Comparison of ENCODE assay signal across 18 cellular contexts in genomic region chr6:109477184-109477583, GRCh38. TPM values are rescaled to one million over a fixed set of nuclear protein-coding genes. Genes with fewer than 3 reads are reported as not detected.
DNase-seq lines count a peak whose midpoint lies in the region; ATAC-seq and TF ChIP-seq lines count a peak whose summit lies in the region.
"Had no signal": no experiment of that assay in that cellular context is flagged by ENCODE, and none has a peak within 500 bp of the region (broad histone marks: within the 10 kb centered on the region; RNA-seq: fewer than 3 reads in every experiment).

No MANE protein-coding gene starts in this region.

- H3K4me1 ChIP-seq in BLaER1 treated with 17β-estradiol and CSF1 and Interleukin-3, amounts not matched to agents 10 nM and 100 nM = peaks cover 67 to 80% (median 73%) of the 10 kb centered on the region in 10 experiments
- peaks cover 58% of the 10 kb centered on the region for H3K4me1 ChIP-seq in DND-41 (ENCODE audit: insufficient read depth, low read length)
- peaks cover 15% of the 10 kb centered on the region for H3K4me1 ChIP-seq in iPS-15b (ENCODE audit: control insufficient read depth, insufficient read depth, low read length)

- intact Hi-C loops in activated CD4-positive, alpha-beta memory T cell treated with anti-CD3 and anti-CD28 coated beads for 36 hours (cut with micrococcal nuclease) = no loop called here

- no peaks in the 10 kb centered on the region for H3K9me3 Mint-ChIP-seq in activated CD4-positive, alpha-beta memory T cell treated with anti-CD3 and anti-CD28 coated beads for 36 hours

- no peak for TF ChIP-seq CTCF in DND-41 (IDR thresholded peaks at IDR 0.05; ENCODE audit: borderline replicate concordance, extremely low read depth, low read length, poor library complexity, severe bottlenecking)

- H3K4me1 Mint-ChIP-seq in activated CD4-positive, alpha-beta memory T cell treated with anti-CD3 and anti-CD28 coated beads for 36 hours (ENCODE audit: low read depth) = peaks cover 84% of the 10 kb centered on the region

- H4K20me1 ChIP-seq in BLaER1 treated with 17β-estradiol and CSF1 and Interleukin-3, amounts not matched to agents 10 nM and 100 nM = peaks cover 27 to 99% (median 89%) of the 10 kb centered on the region in 11 experiments; a peak in 21 of 22 replicates
- peaks cover 45% of the 10 kb centered on the region for H4K20me1 ChIP-seq in DND-41 (ENCODE audit: insufficient read depth, low read length)

- H3K9ac ChIP-seq in BLaER1 treated with 17β-estradiol and CSF1 and Interleukin-3, amounts not matched to agents 10 nM and 100 nM = peak overlapping the region in 2 of 11 experiments; percentile 20 to 49; a peak in 2 of 22 replicates
- no peak overlapping the region; the same call in 1 of the 2 replicates for H3K9ac ChIP-seq in DND-41 (ENCODE audit: low read depth, low read length)
- no peak overlapping the region for H3K9ac ChIP-seq in iPS-15b (ENCODE audit: low read depth, low read length)

- H3K27me3 Mint-ChIP-seq in activated CD4-positive, alpha-beta memory T cell treated with anti-CD3 and anti-CD28 coated beads for 36 hours = no peaks in the 10 kb centered on the region

- CTCF ChIA-PET in activated CD4-positive, alpha-beta memory T cell treated with anti-CD3 and anti-CD28 coated beads for 36 hours (lab: Charles Lee) = no interaction called here

- peak overlapping the region; percentile 76 for H3K4me3 Mint-ChIP-seq in activated CD4-positive, alpha-beta memory T cell treated with anti-CD3 and anti-CD28 coated beads for 36 hours

- in situ Hi-C loops in KBM-7 (cut with MboI; ENCODE audit: low pct_unique_long_range_greater_than_20kb, low sequenced_read_pairs) = no loop called here

- peak overlapping the region; percentile 9 for H3K27ac Mint-ChIP-seq in activated CD4-positive, alpha-beta memory T cell treated with anti-CD3 and anti-CD28 coated beads for 36 hours

- H3K9me3 ChIP-seq in BLaER1 treated with 17β-estradiol and CSF1 and Interleukin-3, amounts not matched to agents 10 nM and 100 nM (replicated peaks in 1 of 11) = peaks cover 0 to 4% (median 0%) of the 10 kb centered on the region in 11 experiments; a peak in 4 of 22 replicates
- H3K9me3 ChIP-seq in DND-41 (ENCODE audit: insufficient read depth, low read length, severe bottlenecking) (no peaks in the 10 kb centered on the region), iPS-15b (ENCODE audit: control insufficient read depth, insufficient read depth, low read length) (no peaks in the 10 kb centered on the region)
- H3K9me3 ChIP-seq: left ventricle myocardium inferior, vagina had no signal

- POLR2A ChIA-PET in activated CD4-positive, alpha-beta memory T cell treated with anti-CD3 and anti-CD28 coated beads for 36 hours (lab: Charles Lee) = no interaction called here

- H3K36me3 ChIP-seq in BLaER1 treated with 17β-estradiol and CSF1 and Interleukin-3, amounts not matched to agents 10 nM and 100 nM = peaks cover 71 to 98% (median 95%) of the 10 kb centered on the region in 11 experiments
- H3K36me3 ChIP-seq in DND-41 (ENCODE audit: insufficient read depth, low read length) (peaks cover 87% of the 10 kb centered on the region), iPS-15b (ENCODE audit: control insufficient read depth, insufficient read depth, low read length) (peaks cover 42% of the 10 kb centered on the region)

- H3K27ac ChIP-seq in BLaER1 treated with 17β-estradiol and CSF1 and Interleukin-3, amounts not matched to agents 10 nM and 100 nM = no peak overlapping the region
- H3K27ac ChIP-seq in DND-41 (ENCODE audit: low read length) = peak overlapping the region; percentile 21; the same call in 1 of the 2 replicates
- H3K27ac ChIP-seq: left ventricle myocardium inferior had no signal

- H3K27me3 ChIP-seq in BLaER1 treated with 17β-estradiol and CSF1 and Interleukin-3, amounts not matched to agents 10 nM and 100 nM = no peaks in the 10 kb centered on the region
- H3K27me3 ChIP-seq in DND-41 (ENCODE audit: insufficient read depth, low read length, poor library complexity) (no peaks in the 10 kb centered on the region), iPS-15b (ENCODE audit: control insufficient read depth, insufficient read depth, low read length) (no peaks in the 10 kb centered on the region)
- H3K27me3 ChIP-seq: vagina had no signal

- DNase-seq in DND-41 (no peak), KBM-7 (no peak), NAMALWA (ENCODE audit: low spot score) (no peak)
- no peak for DNase-seq in activated CD4-positive, alpha-beta memory T cell treated with anti-CD3 and anti-CD28 coated beads for 36 hours
- DNase-seq: activated CD8-positive, alpha-beta memory T cell treated with anti-CD3 and anti-CD28 coated beads for 24 hours; AML-193; amygdala; hypothalamus; left ventricle myocardium inferior; NCI-H510A; right cardiac atrium; stimulated activated CD4-positive, alpha-beta T cell treated with anti-CD3 and anti-CD28 coated beads, Interleukin-4, amount 100 ng/mL, for 24 hours had no signal

- H3K36me3 Mint-ChIP-seq in activated CD4-positive, alpha-beta memory T cell treated with anti-CD3 and anti-CD28 coated beads for 36 hours = peaks cover 71% of the 10 kb centered on the region

- 0 out of 20 replicates have a peak overlapping the region, but pooled peaks of 2 of the 10 experiments have one; percentile 9 to 98 for H3K4me3 ChIP-seq in BLaER1 treated with 17β-estradiol and CSF1 and Interleukin-3, amounts not matched to agents 10 nM and 100 nM
- peak overlapping the region in 1 of 2 experiments; percentile 48; a peak in 2 of 4 replicates for H3K4me3 ChIP-seq in DND-41 (ENCODE audit: low read depth in 1 of 2, low read length in 2 of 2)
- H3K4me3 ChIP-seq in iPS-15b (ENCODE audit: low read depth, low read length) = peak overlapping the region; percentile 36
- H3K4me3 ChIP-seq: left ventricle myocardium inferior, vagina had no signal

- H2AFZ ChIP-seq in DND-41 (ENCODE audit: low read depth, low read length) = no peak overlapping the region

- H3K4me2 ChIP-seq in BLaER1 treated with 17β-estradiol and CSF1 and Interleukin-3, amounts not matched to agents 10 nM and 100 nM = peak overlapping the region; percentile 66 to 97 (median 88)
- H3K4me2 ChIP-seq in DND-41 (ENCODE audit: insufficient read depth, low read length) = peak overlapping the region; percentile 62

- H3K79me2 ChIP-seq in DND-41 (ENCODE audit: insufficient read depth, low read length) = peaks cover 86% of the 10 kb centered on the region

- ATAC-seq in DND-41 (ENCODE audit: insufficient read depth, low read depth) = no peak
- ATAC-seq in GM21526 (IDR thresholded peaks at IDR 0.05; ENCODE audit: low FRiP score, unreplicated experiment) = no peak
- ATAC-seq in HG03095 (IDR thresholded peaks at IDR 0.05; ENCODE audit: unreplicated experiment) = no peak
- ATAC-seq: esophagus mucosa, right cardiac atrium had no signal

RNA-seq across cellular contexts. Expression of gene ZBTB24, which starts 5.8 kb away (rescaled TPM):
- 10 to 100 TPM; 10.9 to 11.8 TPM for total RNA-seq in activated CD4-positive, alpha-beta memory T cell treated with anti-CD3 and anti-CD28 coated beads for 36 hours

RNA-seq across cellular contexts. Expression of gene MICAL1, which starts 21.6 kb away (rescaled TPM):
- 10 to 100 TPM; 39.4 to 45.0 TPM for total RNA-seq in activated CD4-positive, alpha-beta memory T cell treated with anti-CD3 and anti-CD28 coated beads for 36 hours

RNA-seq across cellular contexts. Expression of gene SMPD2, which starts 36.7 kb away (rescaled TPM):
- 1 to 10 TPM; 9.7 TPM for total RNA-seq in activated CD4-positive, alpha-beta memory T cell treated with anti-CD3 and anti-CD28 coated beads for 36 hours

RNA-seq across cellular contexts. Expression of gene PPIL6, which starts 36.8 kb away (rescaled TPM):
- under 1 TPM; 0.43 to 0.46 TPM for total RNA-seq in activated CD4-positive, alpha-beta memory T cell treated with anti-CD3 and anti-CD28 coated beads for 36 hours
